Comparison of ENCODE assay signal across 8 cellular contexts in genomic region chr11:57456960-57457642, GRCh38. TPM values are rescaled to one million over a fixed set of nuclear protein-coding genes. Genes with fewer than 3 reads are reported as not detected.
DNase-seq lines count a peak whose midpoint lies in the region; ATAC-seq and TF ChIP-seq lines count a peak whose summit lies in the region.

No MANE protein-coding gene starts in this region.

- peaks cover 16% of the 10 kb centered on the region for H3K27me3 ChIP-seq in thoracic aorta (replicated peaks; ENCODE audit: insufficient read depth)

- peaks cover 26 to 33% of the 10 kb centered on the region in 2 donors for H3K4me1 ChIP-seq in thoracic aorta (ENCODE audit: control insufficient read depth in 1 of 2, low read depth in 2 of 2)

- TF ChIP-seq CTCF in foreskin fibroblast (IDR thresholded peaks at IDR 0.05; ENCODE audit: low read depth, low read length) (peak; percentile 98), thoracic aorta (IDR thresholded peaks at IDR 0.05) (peak; percentile 98)

- H3K4me3 Mint-ChIP-seq in activated T-helper 2 cell treated with anti-CD3 and anti-CD28 coated beads, Interferon-gamma antibody, Interleukin-2, Interleukin-4, amounts not matched to agents 10 μg/mL and 5 μg/mL and 100 μg/mL, durations not matched to agents 14 hours and 24 hours and 36 hours (ENCODE audit: low read depth) = peak overlapping the region; percentile 9

- H3K36me3 ChIP-seq in thoracic aorta = no peaks in the 10 kb centered on the region

- H3K27ac ChIP-seq in thoracic aorta = no peak overlapping the region

- no peaks in the 10 kb centered on the region for H3K36me3 Mint-ChIP-seq in activated T-helper 2 cell treated with anti-CD3 and anti-CD28 coated beads, Interferon-gamma antibody, Interleukin-2, Interleukin-4, amounts not matched to agents 10 μg/mL and 5 μg/mL and 100 μg/mL, durations not matched to agents 14 hours and 24 hours and 36 hours (ENCODE audit: low read depth)

- no peaks in the 10 kb centered on the region for H3K9me3 ChIP-seq in thoracic aorta

- H3K27ac Mint-ChIP-seq in activated T-helper 2 cell treated with anti-CD3 and anti-CD28 coated beads, Interferon-gamma antibody, Interleukin-2, Interleukin-4, amounts not matched to agents 10 μg/mL and 5 μg/mL and 100 μg/mL, durations not matched to agents 14 hours and 24 hours and 36 hours = no peak overlapping the region

- H3K4me3 ChIP-seq in foreskin fibroblast (ENCODE audit: low read depth in 1 of 2, low read length in 2 of 2) (no peak overlapping the region), thoracic aorta (peak overlapping the region; percentile 73)

- intact Hi-C loops in activated T-helper 2 cell treated with anti-CD3 and anti-CD28 coated beads, Interferon-gamma antibody, Interleukin-2, Interleukin-4, amounts not matched to agents 10 μg/mL and 5 μg/mL and 100 μg/mL, durations not matched to agents 14 hours and 24 hours and 36 hours (cut with micrococcal nuclease) = loop anchor here (1.0 to 5.0 kb wide), 7 partner anchors 23 to 1685 kb away; partner anchors contain the start of genes FAM111A and SLC43A1

- DNase-seq in DMS 273 (lab: John Stamatoyannopoulos, UW; ENCODE audit: unreplicated experiment) = peak; percentile 82
- DNase-seq in HuH-7.5 (ENCODE audit: low spot score) = peak; percentile 98
- DNase-seq in RPMI7951 (ENCODE audit: low read depth) = peak; percentile 77
- DNase-seq in activated T-helper 2 cell treated with anti-CD3 and anti-CD28 coated beads, Interferon-gamma antibody, Interleukin-2, Interleukin-4, amounts not matched to agents 10 μg/mL and 5 μg/mL and 100 μg/mL, durations not matched to agents 14 hours and 24 hours and 36 hours (ENCODE audit: low spot score) = peak; percentile 63
- DNase-seq in foreskin fibroblast = peak; percentile 72 to 93
- DNase-seq in non-pigmented ciliary epithelial cell (ENCODE audit: low read depth) = peak; percentile 35
- peak; percentile 73 for DNase-seq in thoracic aorta (ENCODE audit: low spot score)

- ATAC-seq in GM21423 (IDR thresholded peaks at IDR 0.05; ENCODE audit: unreplicated experiment) (peak; percentile 51), thoracic aorta (ENCODE audit: insufficient number of reproducible peaks, low FRiP score, low read depth) (no peak)

- peaks cover 49% of the 10 kb centered on the region for H3K27me3 Mint-ChIP-seq in activated T-helper 2 cell treated with anti-CD3 and anti-CD28 coated beads, Interferon-gamma antibody, Interleukin-2, Interleukin-4, amounts not matched to agents 10 μg/mL and 5 μg/mL and 100 μg/mL, durations not matched to agents 14 hours and 24 hours and 36 hours (ENCODE audit: low read depth)

- H3K4me1 Mint-ChIP-seq in activated T-helper 2 cell treated with anti-CD3 and anti-CD28 coated beads, Interferon-gamma antibody, Interleukin-2, Interleukin-4, amounts not matched to agents 10 μg/mL and 5 μg/mL and 100 μg/mL, durations not matched to agents 14 hours and 24 hours and 36 hours (ENCODE audit: low read depth) = peaks cover 22% of the 10 kb centered on the region

- no peaks in the 10 kb centered on the region for H3K9me3 Mint-ChIP-seq in activated T-helper 2 cell treated with anti-CD3 and anti-CD28 coated beads, Interferon-gamma antibody, Interleukin-2, Interleukin-4, amounts not matched to agents 10 μg/mL and 5 μg/mL and 100 μg/mL, durations not matched to agents 14 hours and 24 hours and 36 hours

RNA-seq across cellular contexts. Expression of gene RTN4RL2, which starts 3.2 kb away (rescaled TPM):
- total RNA-seq in RPMI7951 (2014; rRNA removed; shearing (Covaris generic)) = 0.72 and 0.88 TPM in 2 replicates
- total RNA-seq in activated T-helper 2 cell treated with anti-CD3 and anti-CD28 coated beads, Interferon-gamma antibody, Interleukin-2, Interleukin-4, amounts not matched to agents 10 μg/mL and 5 μg/mL and 100 μg/mL, durations not matched to agents 14 hours and 24 hours and 36 hours = 0.18 TPM in 1 of 2 replicates, not detected in the other
- total RNA-seq in thoracic aorta = under 1 TPM in 1 of 2 donors, not detected in 1; 0.35 TPM

RNA-seq across cellular contexts. Expression of gene SLC43A3, which starts 30.2 kb away (rescaled TPM):
- 58.4 and 64.5 TPM in 2 replicates for total RNA-seq in RPMI7951 (2014; rRNA removed; shearing (Covaris generic))
- total RNA-seq in activated T-helper 2 cell treated with anti-CD3 and anti-CD28 coated beads, Interferon-gamma antibody, Interleukin-2, Interleukin-4, amounts not matched to agents 10 μg/mL and 5 μg/mL and 100 μg/mL, durations not matched to agents 14 hours and 24 hours and 36 hours = 174 and 189 TPM in 2 replicates
- total RNA-seq in thoracic aorta = 10 to 100 TPM; 76.0 to 92.3 TPM

RNA-seq across cellular contexts. Expression of gene SLC43A1, which starts 58.4 kb away (rescaled TPM):
- 6.5 and 7.3 TPM in 2 replicates for total RNA-seq in RPMI7951 (2014; rRNA removed; shearing (Covaris generic))
- 27.6 and 30.9 TPM in 2 replicates for total RNA-seq in activated T-helper 2 cell treated with anti-CD3 and anti-CD28 coated beads, Interferon-gamma antibody, Interleukin-2, Interleukin-4, amounts not matched to agents 10 μg/mL and 5 μg/mL and 100 μg/mL, durations not matched to agents 14 hours and 24 hours and 36 hours
- total RNA-seq in thoracic aorta = 10 to 100 TPM; 16.6 to 23.6 TPM

Comparison
In these comparisons a context has a peak if more than half of its experiments do, and no peak if none do; other contexts are left out.
1. DNase-seq: peak in every context shown above with its lines; median percentile 98 in HuH-7.5; 82 in foreskin fibroblast; 82 in DMS 273; 77 in RPMI7951; 73 in thoracic aorta; 63 in activated T-helper 2 cell treated with anti-CD3 and anti-CD28 coated beads, Interferon-gamma antibody, Interleukin-2, Interleukin-4, amounts not matched to agents 10 μg/mL and 5 μg/mL and 100 μg/mL, durations not matched to agents 14 hours and 24 hours and 36 hours; 35 in non-pigmented ciliary epithelial cell.